1 cellular context compared by ENCODE assay signal in genomic region chr17:72542317-72542716, GRCh38.
TF ChIP-seq lines count a peak whose summit lies in the region.

No MANE protein-coding gene starts in this region.

TF ChIP-seq in H1, 55 proteins besides CTCF, POLR2A, EP300 and RAD21 (continued from another document):
- TF ChIP-seq MAX (IDR thresholded peaks at IDR 0.05) (no peak), NRF1 (IDR thresholded peaks at IDR 0.05; ENCODE audit: low read depth, low read length) (no peak), POLR2AphosphoS5 (IDR thresholded peaks at IDR 0.05; ENCODE audit: low read depth, low read length) (no peak), RFX5 (IDR thresholded peaks at IDR 0.05; ENCODE audit: borderline replicate concordance, low read depth, low read length) (no peak), BACH1 (IDR thresholded peaks at IDR 0.05; ENCODE audit: low read length) (no peak), CHD7 (IDR thresholded peaks at IDR 0.05; ENCODE audit: insufficient replicate concordance, low read length) (no peak), GABPA (IDR thresholded peaks at IDR 0.05; ENCODE audit: borderline replicate concordance, insufficient read depth, low read length) (no peak), BRCA1 (IDR thresholded peaks at IDR 0.05; ENCODE audit: low read depth, low read length) (no peak), TCF12 (IDR thresholded peaks at IDR 0.05; ENCODE audit: low read depth, low read length) (no peak), CEBPB (IDR thresholded peaks at IDR 0.05; ENCODE audit: low read depth, low read length) (no peak), TBP (IDR thresholded peaks at IDR 0.05; ENCODE audit: low read depth, low read length) (no peak), SIN3A (conservative IDR thresholded peaks at IDR 0.05 in 1 of 2, IDR thresholded peaks at IDR 0.05 in 1 of 2; ENCODE audit: low read depth in 1 of 2, low read length in 2 of 2) (no peak), ASH2L (IDR thresholded peaks at IDR 0.05; ENCODE audit: low read length) (no peak), MAFK (IDR thresholded peaks at IDR 0.05; ENCODE audit: low read depth, low read length) (no peak)
